Comparison of ENCODE assay signal across 1 cellular context in genomic region chr13:20305587-20305986, GRCh38.
TF ChIP-seq lines count a peak whose summit lies in the region.

No MANE protein-coding gene starts in this region.

TF ChIP-seq in H1, 55 proteins besides CTCF, POLR2A, EP300 and RAD21 (continued from another document):
- TF ChIP-seq SIN3A (conservative IDR thresholded peaks at IDR 0.05 in 1 of 2, IDR thresholded peaks at IDR 0.05 in 1 of 2; ENCODE audit: low read depth in 1 of 2, low read length in 2 of 2) (no peak), NANOG (IDR thresholded peaks at IDR 0.05; ENCODE audit: insufficient read depth, low read depth, low read length, poor library complexity, severe bottlenecking) (no peak), GTF2F1 (IDR thresholded peaks at IDR 0.05; ENCODE audit: borderline replicate concordance, low read depth, low read length) (no peak), ASH2L (IDR thresholded peaks at IDR 0.05; ENCODE audit: low read length) (no peak), BCL11A (IDR thresholded peaks at IDR 0.05; ENCODE audit: low read depth in 2 of 2, low read length in 2 of 2) (no peak), CBX8 (IDR thresholded peaks at IDR 0.05; ENCODE audit: borderline replicate concordance, low read depth, low read length) (no peak), USF2 (IDR thresholded peaks at IDR 0.05; ENCODE audit: low read length) (no peak), YY1 (IDR thresholded peaks at IDR 0.05; ENCODE audit: low read depth, low read length) (no peak), CEBPB (IDR thresholded peaks at IDR 0.05; ENCODE audit: low read depth, low read length) (no peak), SUZ12 (IDR thresholded peaks at IDR 0.05; ENCODE audit: low read length) (no peak), HDAC2 (IDR thresholded peaks at IDR 0.05; ENCODE audit: borderline replicate concordance in 1 of 2, low read depth in 2 of 2, low read length in 2 of 2) (no peak), TCF12 (IDR thresholded peaks at IDR 0.05; ENCODE audit: low read depth, low read length) (no peak)
